In the genomic region with DNA sequence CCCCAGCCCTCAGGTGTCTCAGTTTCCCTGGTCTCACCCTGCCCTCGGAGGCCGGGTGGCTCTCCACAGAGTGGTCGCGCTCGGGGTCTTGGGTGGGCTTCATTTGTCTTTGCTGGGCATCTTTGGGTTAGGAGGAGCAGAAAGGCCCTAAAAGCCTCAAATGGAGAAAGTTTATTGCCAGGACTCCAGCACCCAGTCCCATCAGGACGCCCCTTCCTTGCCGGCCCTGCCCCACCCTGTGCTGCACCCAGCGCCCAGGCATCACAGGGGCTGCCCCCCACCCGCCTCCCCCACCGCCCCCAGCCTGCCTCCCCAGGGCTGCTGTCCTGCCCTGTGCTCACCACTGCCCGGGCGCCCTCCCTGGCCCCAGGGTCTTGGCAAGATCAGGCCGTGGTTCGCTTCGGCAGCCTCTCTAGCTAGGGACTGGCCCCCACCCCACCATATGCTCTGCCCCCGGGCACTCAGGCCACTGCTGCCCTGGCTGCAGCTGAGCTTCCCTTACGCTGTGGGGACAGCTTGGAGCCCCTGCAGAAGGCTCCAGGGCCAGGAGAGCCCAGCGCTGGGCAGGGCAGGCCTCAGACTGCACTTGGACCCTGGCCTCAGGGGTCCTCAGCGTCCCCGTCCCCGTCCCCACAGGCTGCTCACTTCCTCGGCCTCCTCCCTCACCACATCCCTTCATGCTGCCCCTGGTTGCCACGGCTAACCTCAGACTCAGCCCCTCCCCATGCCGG, we compare ENCODE assay signal across 25 cellular contexts.
"Had no signal": no experiment of that assay in that cellular context is flagged by ENCODE, and none has a peak within 500 bp of the region (broad histone marks: within the 10 kb centered on the region; RNA-seq: fewer than 3 reads in every experiment).

No MANE protein-coding gene starts in this region.

- DNase-seq: colonic mucosa; cortex of kidney; effector CD8-positive, alpha-beta T cell; effector memory CD8-positive, alpha-beta T cell; endodermal cell; erythroblast; esophagus squamous epithelium; foreskin fibroblast; foreskin melanocyte; gastrocnemius medialis; glutamatergic neuron; head of caudate nucleus; heart right ventricle; hippocampal formation; left cardiac atrium; left lung; left ventricle myocardium superior; lower lobe of right lung; mesenchymal stem cell; mucosa of descending colon; naive B cell had no signal

- H3K9me3 ChIP-seq: colonic mucosa, esophagus squamous epithelium, gastrocnemius medialis, heart right ventricle, left lung, lower lobe of right lung, mucosa of descending colon had no signal

- H3K4me3 ChIP-seq: colonic mucosa, esophagus squamous epithelium, gastrocnemius medialis, heart right ventricle, left lung, lower lobe of right lung, mucosa of descending colon had no signal

- H3K27ac ChIP-seq: colonic mucosa, epithelial cell of prostate, esophagus squamous epithelium, gastrocnemius medialis, heart right ventricle, left lung, lower lobe of right lung had no signal

- H3K4me1 ChIP-seq: colonic mucosa had no signal

- H3K27me3 ChIP-seq: colonic mucosa had no signal

- H3K36me3 ChIP-seq: colonic mucosa, esophagus squamous epithelium, gastrocnemius medialis, heart right ventricle, left lung, lower lobe of right lung had no signal

- FAIRE-seq: endometrium, islet of Langerhans, keratinocyte had no signal
